14 cellular contexts compared by ENCODE assay signal in genomic region chr6:167676000-167676665, GRCh38.
A peak's percentile ranks its signal among the peaks of the same experiment; 100 is the strongest.
DNase-seq lines count a peak whose midpoint lies in the region; ATAC-seq and TF ChIP-seq lines count a peak whose summit lies in the region.
"Had no signal": no experiment of that assay in that cellular context is flagged by ENCODE, and none has a peak within 500 bp of the region (broad histone marks: within the 10 kb centered on the region; RNA-seq: fewer than 3 reads in every experiment).

No MANE protein-coding gene starts in this region.

- H3F3A ChIP-seq in neural progenitor cell (ENCODE audit: low read depth), result peaks cover 35% of the 10 kb centered on the region

- H3K4me1 Mint-ChIP-seq in neural progenitor cell, result peaks cover 70% of the 10 kb centered on the region

- H3K9me3 ChIP-seq in BLaER1 treated with 17β-estradiol and CSF1 and Interleukin-3, amounts not matched to agents 10 nM and 100 nM (replicated peaks in 1 of 11), result peaks cover 0 to 44% (median 33%) of the 10 kb centered on the region in 11 experiments; a peak in 18 of 22 replicates
- H3K9me3 ChIP-seq in adrenal gland (replicated peaks in 1 of 3), result no peaks in the 10 kb centered on the region
- H3K9me3 ChIP-seq in neural progenitor cell (ENCODE audit: low read depth), result no peaks in the 10 kb centered on the region
- no peaks in the 10 kb centered on the region for H3K9me3 ChIP-seq in esophagus squamous epithelium

- TF ChIP-seq POLR2A in adrenal gland (IDR thresholded peaks at IDR 0.05), result no peak
- no peak for TF ChIP-seq POLR2A in esophagus squamous epithelium (IDR thresholded peaks at IDR 0.05)

- peak overlapping the region in 4 of 11 experiments; percentile 4 to 34 (median 32); a peak in 7 of 22 replicates for H3K9ac ChIP-seq in BLaER1 treated with 17β-estradiol and CSF1 and Interleukin-3, amounts not matched to agents 10 nM and 100 nM
- no peak overlapping the region for H3K9ac ChIP-seq in neural progenitor cell

- 58 to 64% (median 61%) methylated on average over 20 of the region's 20 CpGs for WGBS in adrenal gland, 4 donors
- 64 to 86% methylated on average over 12 to 20 of the region's 20 CpGs for WGBS in esophagus squamous epithelium, 2 donors

- H3K27me3 Mint-ChIP-seq in neural progenitor cell (ENCODE audit: insufficient read depth, low read depth), result peaks cover 23% of the 10 kb centered on the region

- H3K4me3 ChIP-seq in BLaER1 treated with 17β-estradiol and CSF1 and Interleukin-3, amounts not matched to agents 10 nM and 100 nM, result peak overlapping the region in 4 of 10 experiments; percentile 8 to 34 (median 10); a peak in 1 of 20 replicates
- no peak overlapping the region for H3K4me3 ChIP-seq in adrenal gland
- H3K4me3 ChIP-seq in neural progenitor cell, result no peak overlapping the region
- H3K4me3 ChIP-seq in esophagus squamous epithelium, result no peak overlapping the region

- peaks cover 5% of the 10 kb centered on the region for H3K36me3 Mint-ChIP-seq in neural progenitor cell

- ATAC-seq in left cardiac atrium, result peak; percentile 69 to 75
- ATAC-seq: HCT116 had no signal

- no peaks in the 10 kb centered on the region for H3K36me3 ChIP-seq in BLaER1 treated with 17β-estradiol and CSF1 and Interleukin-3, amounts not matched to agents 10 nM and 100 nM
- H3K36me3 ChIP-seq in adrenal gland (replicated peaks in 1 of 2) (no peaks in the 10 kb centered on the region), neural progenitor cell (no peaks in the 10 kb centered on the region), esophagus squamous epithelium (no peaks in the 10 kb centered on the region)

- H3K4me3 Mint-ChIP-seq in neural progenitor cell, result peak overlapping the region; percentile 36

- H3K27ac Mint-ChIP-seq in neural progenitor cell, result peak overlapping the region; percentile 67

- no peaks in the 10 kb centered on the region for H3K79me2 ChIP-seq in neural progenitor cell (ENCODE audit: low read depth)

- peaks cover 49 to 60% (median 58%) of the 10 kb centered on the region in 10 experiments for H3K4me1 ChIP-seq in BLaER1 treated with 17β-estradiol and CSF1 and Interleukin-3, amounts not matched to agents 10 nM and 100 nM
- H3K4me1 ChIP-seq in adrenal gland (replicated peaks in 1 of 2) (no peaks in the 10 kb centered on the region), neural progenitor cell (peaks cover 42% of the 10 kb centered on the region), esophagus squamous epithelium (peaks cover 0 to 34% (median 3%) of the 10 kb centered on the region in 3 donors)

- peak overlapping the region; percentile 79 to 98 (median 94) for H3K4me2 ChIP-seq in BLaER1 treated with 17β-estradiol and CSF1 and Interleukin-3, amounts not matched to agents 10 nM and 100 nM
- peak overlapping the region; percentile 87 for H3K4me2 ChIP-seq in neural progenitor cell

- intact Hi-C loops in adrenal gland (cut with DNase I), result no loop called here
- intact Hi-C loops in left cardiac atrium (cut with DNase I), result loop anchor here in 1 of 2 donors (5.0 kb wide), 1 partner anchor 106 kb away; no protein-coding TSS in a partner anchor
- intact Hi-C loops in esophagus squamous epithelium (cut with DNase I), result no loop called here

- peak in 5 of 7 donors; percentile 33 to 72 (median 45) for DNase-seq in adrenal gland
- DNase-seq in left cardiac atrium, result peak; percentile 63
- DNase-seq in neural progenitor cell (ENCODE audit: low spot score), result peak; percentile 34
- no peak for DNase-seq in occipital lobe (lab: John Stamatoyannopoulos, UW)
- no peak for DNase-seq in Ammon's horn (ENCODE audit: low spot score)
- no peak for DNase-seq in esophagus squamous epithelium (lab: John Stamatoyannopoulos, UW)
- DNase-seq in globus pallidus (ENCODE audit: low spot score), result no peak
- DNase-seq: activated CD4-positive, CD25-positive, alpha-beta regulatory T cell; activated T-cell treated with anti-CD3 and anti-CD28 coated beads, Interleukin-2, amount 50 U/mL, for 1 hour; NCI-H146; NCI-H82; stimulated activated CD4-positive, alpha-beta T cell treated with anti-CD3 and anti-CD28 coated beads, Interleukin-12 subunit alpha, Interleukin-12 subunit beta, amount 100 ng/mL, for 4 hours had no signal

- H3K9me3 Mint-ChIP-seq in neural progenitor cell, result peaks cover 23% of the 10 kb centered on the region

- TF ChIP-seq CTCF in adrenal gland (IDR thresholded peaks at IDR 0.05) (no peak), neural progenitor cell (IDR thresholded peaks at IDR 0.05) (no peak), esophagus squamous epithelium (IDR thresholded peaks at IDR 0.05) (no peak)

- peaks cover 35 to 49% (median 39%) of the 10 kb centered on the region in 11 experiments for H3K27me3 ChIP-seq in BLaER1 treated with 17β-estradiol and CSF1 and Interleukin-3, amounts not matched to agents 10 nM and 100 nM
- H3K27me3 ChIP-seq in adrenal gland (peaks cover 17% of the 10 kb centered on the region), neural progenitor cell (no peaks in the 10 kb centered on the region), esophagus squamous epithelium (peaks cover 0 to 62% (median 4%) of the 10 kb centered on the region in 4 donors)

- peaks cover 0 to 14% (median 0%) of the 10 kb centered on the region in 11 experiments; a peak in 4 of 22 replicates for H4K20me1 ChIP-seq in BLaER1 treated with 17β-estradiol and CSF1 and Interleukin-3, amounts not matched to agents 10 nM and 100 nM
- H4K20me1 ChIP-seq in neural progenitor cell (ENCODE audit: low read depth), result no peaks in the 10 kb centered on the region

- H3K27ac ChIP-seq in BLaER1 treated with 17β-estradiol and CSF1 and Interleukin-3, amounts not matched to agents 10 nM and 100 nM, result peak overlapping the region in 8 of 11 experiments; percentile 20 to 65 (median 50); a peak in 15 of 22 replicates
- H3K27ac ChIP-seq in adrenal gland (peak overlapping the region in 1 of 5 donors; percentile 36), neural progenitor cell (no peak overlapping the region), esophagus squamous epithelium (peak overlapping the region in 2 of 4 donors; percentile 29 to 37)

- peak overlapping the region; percentile 37 for H2AFZ ChIP-seq in neural progenitor cell (replicated peaks)

Comparison
In these comparisons a context has a peak if more than half of its experiments do, and no peak if none do; other contexts are left out.
1. DNase-seq: peak in adrenal gland (5 of 7), left cardiac atrium (single experiment) and neural progenitor cell (single experiment); none in occipital lobe (single experiment), Ammon's horn (single experiment), esophagus squamous epithelium (single experiment) and globus pallidus (single experiment).